In genomic region chr19:3176715-3177501, GRCh38 we compare ENCODE assay signal across 8 cellular contexts. TPM values are rescaled to one million over a fixed set of nuclear protein-coding genes. Genes with fewer than 3 reads are reported as not detected.
A peak's percentile ranks its signal among the peaks of the same experiment; 100 is the strongest.
DNase-seq lines count a peak whose midpoint lies in the region; ATAC-seq lines count a peak whose summit lies in the region.

No MANE protein-coding gene starts in this region.

- WGBS in urinary bladder: 72% methylated on average over 11 of the region's 11 CpGs

- no peak overlapping the region for H3K4me3 ChIP-seq in urinary bladder (ENCODE audit: low read depth, low read length)

- ATAC-seq in GM21360 (IDR thresholded peaks at IDR 0.05; ENCODE audit: unreplicated experiment): no peak

- H3K36me3 ChIP-seq in urinary bladder (ENCODE audit: insufficient read depth): no peaks in the 10 kb centered on the region

- peak overlapping the region; percentile 95 for H3K27ac ChIP-seq in urinary bladder (ENCODE audit: low read depth)

- no peaks in the 10 kb centered on the region for H3K4me1 ChIP-seq in urinary bladder (ENCODE audit: insufficient read depth)

- peak; percentile 79 for DNase-seq in EL
- peak; percentile 47 for DNase-seq in RKO (ENCODE audit: low spot score)
- peak; percentile 67 for DNase-seq in activated naive CD4-positive, alpha-beta T cell treated with anti-CD3 and anti-CD28 coated beads, Interleukin-2, amount 50 U/mL, for 16 hours
- peak; percentile 84 for DNase-seq in myocyte (ENCODE audit: low read depth)
- no peak for DNase-seq in DMS 273 (lab: John Stamatoyannopoulos, UW; ENCODE audit: unreplicated experiment)
- no peak for DNase-seq in iPS-NIHi7 (ENCODE audit: extremely low spot score)

RNA-seq across cellular contexts. Expression of gene S1PR4, which starts 1.7 kb away (rescaled TPM):
- total RNA-seq in myocyte (0.29 TPM in 1 of 2 replicates, not detected in the other), urinary bladder (0.74 TPM)
- 0.06 TPM for polyA plus RNA-seq in myocyte (2012)
- 3.4 TPM for polyA plus RNA-seq in urinary bladder

RNA-seq across cellular contexts. Expression of gene NCLN, which starts 8.8 kb away (rescaled TPM):
- total RNA-seq in myocyte: 58.1 and 61.5 TPM in 2 replicates
- polyA plus RNA-seq in myocyte (2012): 68.8 TPM
- 10.5 TPM for total RNA-seq in urinary bladder
- polyA plus RNA-seq in urinary bladder: 30.5 TPM

RNA-seq across cellular contexts. Expression of gene GNA15, which starts 41.1 kb away (rescaled TPM):
- total RNA-seq in myocyte: 0.05 and 0.47 TPM in 2 replicates
- not detected for polyA plus RNA-seq in myocyte (2012)
- 6.2 TPM for total RNA-seq in urinary bladder
- polyA plus RNA-seq in urinary bladder: 9.6 TPM

RNA-seq across cellular contexts. Expression of gene CELF5, which starts 47.6 kb away (rescaled TPM):
- total RNA-seq in myocyte: not detected in 2 replicates
- polyA plus RNA-seq in myocyte (2012): not detected
- total RNA-seq in urinary bladder: 0.48 TPM
- polyA plus RNA-seq in urinary bladder: 0.14 TPM

Comparison
In these comparisons a context has a peak if more than half of its experiments do, and no peak if none do; other contexts are left out.
1. DNase-seq: peak in EL (single experiment), RKO (single experiment), activated naive CD4-positive, alpha-beta T cell treated with anti-CD3 and anti-CD28 coated beads, Interleukin-2, amount 50 U/mL, for 16 hours (single experiment) and myocyte (single experiment); none in DMS 273 (single experiment) and iPS-NIHi7 (single experiment).